Comparison of ENCODE assay signal across 8 cellular contexts in genomic region chr16:30585022-30585399, GRCh38. TPM values are rescaled to one million over a fixed set of nuclear protein-coding genes. Genes with fewer than 3 reads are reported as not detected.
A peak's percentile ranks its signal among the peaks of the same experiment; 100 is the strongest.
DNase-seq lines count a peak whose midpoint lies in the region; ATAC-seq, FAIRE-seq and TF ChIP-seq lines count a peak whose summit lies in the region.

No MANE protein-coding gene starts in this region.

- BruUV-seq in Calu3 (replicated peaks; lab: Mats Ljungman, UMichigan), result TSS peak; percentile 37

- H4K20me1 ChIP-seq in Loucy (ENCODE audit: insufficient read depth, low read length, poor library complexity, severe bottlenecking), result peaks cover 4% of the 10 kb centered on the region
- peaks cover 5% of the 10 kb centered on the region for H4K20me1 ChIP-seq in astrocyte (ENCODE audit: insufficient read depth, low read length)

- H3K27me3 Mint-ChIP-seq in Calu3 (ENCODE audit: unreplicated experiment) (no peaks in the 10 kb centered on the region), astrocyte (ENCODE audit: low read depth, unreplicated experiment) (no peaks in the 10 kb centered on the region)

- no peaks in the 10 kb centered on the region for H3F3A ChIP-seq in Loucy (ENCODE audit: low read depth)

- H2AFZ ChIP-seq in Loucy (ENCODE audit: low read length), result peak overlapping the region; percentile 79
- H2AFZ ChIP-seq in astrocyte (ENCODE audit: low read depth, low read length), result peak overlapping the region; percentile 77

- H3K36me3 ChIP-seq in Loucy (ENCODE audit: insufficient read depth, low read length), result no peaks in the 10 kb centered on the region
- H3K36me3 ChIP-seq in astrocyte (ENCODE audit: insufficient read depth, low read length), result peaks cover 2% of the 10 kb centered on the region
- H3K36me3 ChIP-seq in thymus (ENCODE audit: control insufficient read depth, insufficient read depth), result peaks cover 23% of the 10 kb centered on the region

- H3K4me1 ChIP-seq in Loucy (ENCODE audit: insufficient read depth, low read length, poor library complexity, severe bottlenecking) (peaks cover 26% of the 10 kb centered on the region), astrocyte (ENCODE audit: insufficient read depth, low read length) (peaks cover 8% of the 10 kb centered on the region), thymus (ENCODE audit: control insufficient read depth, insufficient read depth, low read length) (peaks cover 2% of the 10 kb centered on the region)

- H3K4me2 ChIP-seq in Loucy (ENCODE audit: low read depth, low read length, poor library complexity, severe bottlenecking), result peak overlapping the region; percentile 81
- peak overlapping the region; percentile 89 for H3K4me2 ChIP-seq in astrocyte (ENCODE audit: low read length)

- no peak for DNase-seq in Calu3
- DNase-seq in GM20000 (ENCODE audit: low spot score), result peak; percentile 53
- no peak for DNase-seq in astrocyte (ENCODE audit: low read depth)
- no peak for DNase-seq in sciatic nerve (ENCODE audit: low spot score)
- DNase-seq in SW480 (ENCODE audit: low spot score), result no peak

- intact Hi-C loops in Calu3 (cut with micrococcal nuclease; ENCODE audit: unreplicated experiment), result loop anchor here (1.0 to 10.0 kb wide), 2 partner anchors 13 to 150 kb away; partner anchors contain the start of gene DCTPP1
- intact Hi-C loops in sciatic nerve (cut with DNase I), result no loop called here

- no peaks in the 10 kb centered on the region for H3K9me2 ChIP-seq in Loucy (replicated peaks; ENCODE audit: low read depth, low read length)

- CTCF ChIA-PET in Calu3 (lab: Charles Lee), result interaction anchor here (0.7 to 2.2 kb wide), 4 partner anchors 13 to 155 kb away, joined by 3 to 7 read pairs (median 4); partner anchors contain the start of genes DCTPP1 and ZNF688

- H3K9ac ChIP-seq in Loucy (ENCODE audit: low read depth, low read length, poor library complexity, severe bottlenecking) (peak overlapping the region; percentile 98), astrocyte (ENCODE audit: low read length) (peak overlapping the region; percentile 89)

- peak overlapping the region; percentile 86 for H3K4me3 Mint-ChIP-seq in Calu3 (ENCODE audit: low read depth, unreplicated experiment)
- peak overlapping the region; percentile 93 for H3K4me3 Mint-ChIP-seq in astrocyte (ENCODE audit: unreplicated experiment)

- WGBS in thymus, result 2% methylated on average over 23 of the region's 23 CpGs

- H3K9me3 ChIP-seq in Loucy (ENCODE audit: insufficient read depth, low read depth, low read length), result no peaks in the 10 kb centered on the region
- no peaks in the 10 kb centered on the region for H3K9me3 ChIP-seq in astrocyte (ENCODE audit: insufficient read depth, low read depth, low read length)
- no peaks in the 10 kb centered on the region for H3K9me3 ChIP-seq in thymus (ENCODE audit: control insufficient read depth)

- FAIRE-seq in astrocyte (lab: Jason Lieb, UNC), result no peak

- H3K79me2 ChIP-seq in Loucy (ENCODE audit: insufficient read depth, low read length) (peaks cover 77% of the 10 kb centered on the region), astrocyte (ENCODE audit: insufficient read depth, low read length) (peaks cover 43% of the 10 kb centered on the region)

- H3K27me3 ChIP-seq in Loucy (ENCODE audit: insufficient read depth, low read length, poor library complexity, severe bottlenecking), result peaks cover 3% of the 10 kb centered on the region
- no peaks in the 10 kb centered on the region for H3K27me3 ChIP-seq in astrocyte (ENCODE audit: insufficient read depth, low read length)
- no peaks in the 10 kb centered on the region for H3K27me3 ChIP-seq in layer of hippocampus (ENCODE audit: control insufficient read depth, insufficient read depth, low read length)
- no peaks in the 10 kb centered on the region for H3K27me3 ChIP-seq in thymus (ENCODE audit: control insufficient read depth, insufficient read depth)

- H3K4me1 Mint-ChIP-seq in Calu3 (ENCODE audit: low read depth, unreplicated experiment), result no peaks in the 10 kb centered on the region
- H3K4me1 Mint-ChIP-seq in astrocyte (ENCODE audit: low read depth, unreplicated experiment), result no peaks in the 10 kb centered on the region

- no peak for TF ChIP-seq CTCF in Calu3 (IDR thresholded peaks at IDR 0.05; ENCODE audit: unreplicated experiment)
- no peak for TF ChIP-seq CTCF in GM20000 (IDR thresholded peaks at IDR 0.05; ENCODE audit: extremely low read depth, missing control alignments)
- TF ChIP-seq CTCF in Loucy (conservative IDR thresholded peaks at IDR 0.05; ENCODE audit: low read length), result no peak
- TF ChIP-seq CTCF in astrocyte (IDR thresholded peaks at IDR 0.05; ENCODE audit: insufficient read depth, low read depth, low read length), result no peak

- H3K4me3 ChIP-seq in Loucy (ENCODE audit: low read length, poor library complexity, severe bottlenecking) (peak overlapping the region; percentile 95), astrocyte (ENCODE audit: insufficient read depth, low read depth, low read length) (peak overlapping the region; percentile 65), thymus (ENCODE audit: low read length) (peak overlapping the region; percentile 67)

- H3K36me3 Mint-ChIP-seq in Calu3 (ENCODE audit: insufficient read depth, unreplicated experiment), result peaks cover 73% of the 10 kb centered on the region
- H3K36me3 Mint-ChIP-seq in astrocyte (ENCODE audit: low read depth, unreplicated experiment), result peaks cover 10% of the 10 kb centered on the region

- peak overlapping the region; percentile 67 for H3K27ac ChIP-seq in astrocyte (ENCODE audit: low read depth, low read length)
- H3K27ac ChIP-seq in layer of hippocampus (ENCODE audit: low read depth, low read length), result peak overlapping the region; percentile 86
- peak overlapping the region; percentile 78 for H3K27ac ChIP-seq in thymus (ENCODE audit: low read depth)

- no peaks in the 10 kb centered on the region for H3K9me3 Mint-ChIP-seq in Calu3 (ENCODE audit: low read depth, unreplicated experiment)
- H3K9me3 Mint-ChIP-seq in astrocyte (ENCODE audit: unreplicated experiment), result no peaks in the 10 kb centered on the region

- no peak for ATAC-seq in sciatic nerve

- H3K27ac Mint-ChIP-seq in Calu3 (ENCODE audit: unreplicated experiment) (peak overlapping the region; percentile 91), astrocyte (ENCODE audit: unreplicated experiment) (peak overlapping the region; percentile 80)

RNA-seq across cellular contexts. Expression of gene ZNF785, which starts 0.5 kb away (rescaled TPM):
- total RNA-seq in Calu3 (2022) (22.2 and 22.9 TPM in 2 replicates), astrocyte (9.3 and 9.7 TPM in 2 replicates), sciatic nerve (26.3 TPM)
- 7.8 TPM for polyA plus RNA-seq in thymus

RNA-seq across cellular contexts. Expression of gene ZNF688, which starts 13.5 kb away (rescaled TPM):
- total RNA-seq in Calu3 (2022), result 11.8 and 13.5 TPM in 2 replicates
- total RNA-seq in astrocyte, result 5.4 and 5.9 TPM in 2 replicates
- 38.1 TPM for polyA plus RNA-seq in thymus
- 13.6 TPM for total RNA-seq in sciatic nerve

RNA-seq across cellular contexts. Expression of gene ZNF689, which starts 25.2 kb away (rescaled TPM):
- total RNA-seq in Calu3 (2022) (10.4 and 14.1 TPM in 2 replicates), astrocyte (7.5 and 7.9 TPM in 2 replicates), sciatic nerve (7.1 TPM)
- 4.3 TPM for polyA plus RNA-seq in thymus

RNA-seq across cellular contexts. Expression of gene ZNF764, which starts 26.8 kb away (rescaled TPM):
- total RNA-seq in Calu3 (2022) (16.5 and 16.7 TPM in 2 replicates), astrocyte (6.9 and 8.5 TPM in 2 replicates), sciatic nerve (9.5 TPM)
- polyA plus RNA-seq in thymus, result 8.3 TPM

RNA-seq across cellular contexts. Expression of gene ZNF747, which starts 50.4 kb away (rescaled TPM):
- total RNA-seq in Calu3 (2022) (12.3 and 15.4 TPM in 2 replicates), astrocyte (5.2 and 6.6 TPM in 2 replicates), sciatic nerve (12.7 TPM)
- polyA plus RNA-seq in thymus, result 9.8 TPM
